ENCODE assay signal across 14 cellular contexts in the genomic region with DNA sequence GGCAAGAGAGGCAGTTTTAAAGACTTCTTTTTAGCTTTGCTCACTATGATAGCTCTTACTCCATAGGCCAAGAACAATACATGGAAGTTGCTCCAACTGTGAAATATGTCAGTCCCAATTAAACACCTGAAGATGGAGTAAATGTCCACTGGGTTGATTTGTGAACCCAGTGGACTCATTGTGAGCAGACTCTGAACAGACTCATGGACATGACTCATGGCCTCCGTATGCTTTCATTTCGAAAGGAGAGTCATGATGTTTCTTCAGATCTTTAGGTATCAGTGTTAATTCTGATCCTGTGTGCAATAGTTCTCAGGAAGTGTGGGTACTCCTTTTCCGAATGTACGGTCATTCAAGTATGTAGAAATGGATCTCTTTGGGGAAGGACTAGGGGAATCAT. TPM values are rescaled to one million over a fixed set of nuclear protein-coding genes. Genes with fewer than 3 reads are reported as not detected.
DNase-seq lines count a peak whose midpoint lies in the region; ATAC-seq, FAIRE-seq and TF ChIP-seq lines count a peak whose summit lies in the region.
"Had no signal": no experiment of that assay in that cellular context is flagged by ENCODE, and none has a peak within 500 bp of the region (broad histone marks: within the 10 kb centered on the region; RNA-seq: fewer than 3 reads in every experiment).

No MANE protein-coding gene starts in this region.

- intact Hi-C loops in pancreas (cut with DNase I), result no loop called here
- intact Hi-C loops in lower lobe of right lung (cut with DNase I), result no loop called here

- in situ Hi-C loops in KBM-7 (cut with MboI; ENCODE audit: low pct_unique_long_range_greater_than_20kb, low sequenced_read_pairs), result no loop called here

- H3K4me1 ChIP-seq in pancreas (no peaks in the 10 kb centered on the region), lower lobe of right lung (no peaks in the 10 kb centered on the region)

- DNase-seq in AG09309 (ENCODE audit: low read depth) (peak; percentile 55), HCEC 1CT (peak; percentile 88), amniotic epithelial cell (ENCODE audit: low read depth) (peak; percentile 83), foreskin fibroblast (peak; percentile 87 to 90), KBM-7 (no peak), pancreas (no peak), lower lobe of right lung (no peak)
- DNase-seq: cortex of kidney; glutamatergic neuron; left colon; MM.1S; naive thymus-derived CD4-positive, alpha-beta T cell had no signal

- H3K27ac ChIP-seq in pancreas (no peak overlapping the region), lower lobe of right lung (no peak overlapping the region)
- H3K27ac ChIP-seq: suprapubic skin had no signal

- H3K4me3 ChIP-seq in AG09309 (ENCODE audit: control insufficient read depth, low read depth, low read length) (no peak overlapping the region), foreskin fibroblast (ENCODE audit: low read depth in 1 of 2, low read length in 2 of 2) (no peak overlapping the region), pancreas (no peak overlapping the region), lower lobe of right lung (no peak overlapping the region)
- H3K4me3 ChIP-seq: suprapubic skin had no signal

- H3K27me3 ChIP-seq in pancreas (no peaks in the 10 kb centered on the region), lower lobe of right lung (ENCODE audit: low read depth) (no peaks in the 10 kb centered on the region)
- H3K27me3 ChIP-seq: suprapubic skin had no signal

- H3K9me3 ChIP-seq in pancreas, result no peaks in the 10 kb centered on the region
- H3K9me3 ChIP-seq in lower lobe of right lung, result no peaks in the 10 kb centered on the region
- H3K9me3 ChIP-seq: suprapubic skin had no signal

- TF ChIP-seq CTCF in AG09309 (IDR thresholded peaks at IDR 0.05; ENCODE audit: control insufficient read depth, insufficient read depth, low read depth, low read length, missing control alignments), result no peak
- TF ChIP-seq CTCF in foreskin fibroblast (IDR thresholded peaks at IDR 0.05; ENCODE audit: low read depth, low read length), result no peak
- no peak for TF ChIP-seq CTCF in pancreas (IDR thresholded peaks at IDR 0.05)
- TF ChIP-seq CTCF in lower lobe of right lung (IDR thresholded peaks at IDR 0.05), result no peak

- 79 to 83% methylated on average over 4 of the region's 4 CpGs for WGBS in pancreas, 2 donors

- H3K36me3 ChIP-seq in pancreas, result no peaks in the 10 kb centered on the region
- H3K36me3 ChIP-seq in lower lobe of right lung, result no peaks in the 10 kb centered on the region
- H3K36me3 ChIP-seq: suprapubic skin had no signal

- no peak for FAIRE-seq in pancreas (lab: Jason Lieb, UNC)

- no peak for ATAC-seq in GM18868 (IDR thresholded peaks at IDR 0.05; ENCODE audit: unreplicated experiment)
- ATAC-seq in pancreas, result no peak
- ATAC-seq in lower lobe of right lung, result no peak
- ATAC-seq: left colon; naive thymus-derived CD4-positive, alpha-beta T cell had no signal

RNA-seq across cellular contexts. Expression of a gene that starts 5.4 kb away (rescaled TPM):
- 10 to 100 TPM in 1 of 6 donors, 1 to 10 TPM in 5; 4.9 to 10.4 (median 7.0) TPM for total RNA-seq in pancreas
- 1 to 10 TPM; 4.7 to 9.9 TPM for polyA plus RNA-seq in pancreas
- total RNA-seq in lower lobe of right lung, result 17.5 TPM

Comparison
In these comparisons a context has a peak if more than half of its experiments do, and no peak if none do; other contexts are left out.
1. DNase-seq: peak in AG09309 (single experiment), HCEC 1CT (single experiment), amniotic epithelial cell (single experiment) and foreskin fibroblast (2 of 2); none in KBM-7 (single experiment), pancreas (0 of 6) and lower lobe of right lung (single experiment).